Comparison of ENCODE assay signal across 9 cellular contexts in genomic region chr3:132730891-132731580, GRCh38. TPM values are rescaled to one million over a fixed set of nuclear protein-coding genes. Genes with fewer than 3 reads are reported as not detected.
DNase-seq lines count a peak whose midpoint lies in the region; ATAC-seq, FAIRE-seq and TF ChIP-seq lines count a peak whose summit lies in the region.
"Had no signal": no experiment of that assay in that cellular context is flagged by ENCODE, and none has a peak within 500 bp of the region (broad histone marks: within the 10 kb centered on the region; RNA-seq: fewer than 3 reads in every experiment).

No MANE protein-coding gene starts in this region.

- POLR2A ChIA-PET in K562 (lab: Yijun Ruan, JAX): interaction anchor here (0.7 to 0.9 kb wide), 2 partner anchors 12 to 310 kb away, joined by 3 to 4 read pairs; no protein-coding TSS in a partner anchor

- FAIRE-seq in H54 (lab: Jason Lieb, UNC) (peak; percentile 90), K562 (lab: Jason Lieb, UNC) (peak; percentile 72)
- FAIRE-seq: colon had no signal

- intact Hi-C loops in K562 (cut with micrococcal nuclease): loop anchor here (1.0 to 2.0 kb wide), 3 partner anchors 310 to 692 kb away; no protein-coding TSS in a partner anchor

- no peak overlapping the region for H3K4me3 ChIP-seq in K562

- no peaks in the 10 kb centered on the region for H3K79me2 ChIP-seq in K562 (ENCODE audit: control insufficient read depth, insufficient read depth, low read length)

- CTCF ChIA-PET in K562 (lab: Yijun Ruan, JAX; ENCODE audit: low intra/inter-chr PET ratio): interaction anchor here (0.6 to 2.5 kb wide), 5 partner anchors 641 to 936 kb away, joined by 3 to 10 read pairs (median 8); no protein-coding TSS in a partner anchor

- peak; percentile 54 to 71 (median 55); a peak in 5 of 6 replicates for TF ChIP-seq CTCF in K562 (IDR thresholded peaks at IDR 0.05 in 2 of 3, conservative IDR thresholded peaks at IDR 0.05 in 1 of 3; ENCODE audit: insufficient read depth in 2 of 3, low read depth in 1 of 3, low read length in 3 of 3)

- 0 out of 2 replicates have a peak overlapping the region, but pooled peaks have one; percentile 2 for H2AFZ ChIP-seq in K562 (ENCODE audit: low read depth, low read length)

- no peaks in the 10 kb centered on the region for H3K9me1 ChIP-seq in K562 (ENCODE audit: control insufficient read depth, insufficient read depth, low read length)

- peak; percentile 71 to 81 for TF ChIP-seq RAD21 in K562 (CRISPR knock-in tag; conservative IDR thresholded peaks at IDR 0.05 in 1 of 2, IDR thresholded peaks at IDR 0.05 in 1 of 2)

- H3K27ac ChIP-seq in K562 (ENCODE audit: extremely low read depth, low read depth, low read length): no peak overlapping the region

- in situ Hi-C loops in K562 (cut with MboI): loop anchor here (10.0 to 25.0 kb wide), 3 partner anchors 306 to 1081 kb away; partner anchors contain the start of genes SRPRB and TMEM108

- ATAC-seq in K562 (peak; percentile 87), left lobe of liver (peak; percentile 81), HG03025 (IDR thresholded peaks at IDR 0.05; ENCODE audit: low FRiP score, unreplicated experiment) (no peak), HG03039 (IDR thresholded peaks at IDR 0.05; ENCODE audit: unreplicated experiment) (no peak)

- H3K9ac ChIP-seq in K562 (ENCODE audit: insufficient read depth in 1 of 2, low read depth in 2 of 2, low read length in 2 of 2): no peak overlapping the region

- no peaks in the 10 kb centered on the region for H3K9me3 ChIP-seq in K562 (replicated peaks; ENCODE audit: control insufficient read depth, insufficient read depth, low read depth, low read length)

- WGBS in K562 (ENCODE audit: insufficient coverage, low coverage, missing lambda C conversion rate): 0% methylated on average over 2 of the region's 2 CpGs

- BruUV-seq in K562 (replicated peaks; lab: Mats Ljungman, UMichigan): no TSS peak

- no peak for TF ChIP-seq POLR2A in H54 (IDR thresholded peaks at IDR 0.05; ENCODE audit: low read depth, low read length)
- no peak for TF ChIP-seq POLR2A in K562 (conservative IDR thresholded peaks at IDR 0.05)

- no peaks in the 10 kb centered on the region for H3K4me1 ChIP-seq in K562 (replicated peaks in 1 of 2; ENCODE audit: control insufficient read depth in 2 of 2, insufficient read depth in 2 of 2, low read length in 2 of 2)

- DNase-seq in AML-193 (lab: John Stamatoyannopoulos, UW) (peak; percentile 37 to 39), H54 (ENCODE audit: insufficient read length, low spot score) (no peak), NCI-H345 treated with DMSO at 0.1 percent for 48 hours (lab: John Stamatoyannopoulos, UW; ENCODE audit: unreplicated experiment) (peak; percentile 2), K562 (ENCODE audit: extremely low read depth in 1 of 4, low spot score in 3 of 4) (peak in 2 of 4 experiments; percentile 22 to 49), left lobe of liver (ENCODE audit: low spot score) (no peak)
- DNase-seq in effector CD8-positive, alpha-beta T cell (lab: John Stamatoyannopoulos, UW): no peak

- no peaks in the 10 kb centered on the region for H3K36me3 ChIP-seq in K562 (ENCODE audit: control insufficient read depth, insufficient read depth, low read length)

- no peak overlapping the region for H3K4me2 ChIP-seq in K562 (ENCODE audit: insufficient read depth, low read length)

- TF ChIP-seq EP300 in K562 (IDR thresholded peaks at IDR 0.05; ENCODE audit: low read length): no peak

- no peaks in the 10 kb centered on the region for H3K27me3 ChIP-seq in K562 (ENCODE audit: control insufficient read depth in 2 of 2, insufficient read depth in 2 of 2, low read length in 2 of 2)

- H4K20me1 ChIP-seq in K562 (replicated peaks; ENCODE audit: control insufficient read depth, insufficient read depth, low read length): no peaks in the 10 kb centered on the region

TF ChIP-seq in K562, 482 proteins besides CTCF, POLR2A, EP300 and RAD21:
- TF ChIP-seq SMC3 (conservative IDR thresholded peaks at IDR 0.05; ENCODE audit: insufficient read depth, low read depth, low read length) (peak; percentile 43; the same call in 1 of the 2 replicates), DEAF1 (CRISPR knock-in tag; IDR thresholded peaks at IDR 0.05) (peak; percentile 69; the same call in 1 of the 2 replicates), ATF7 (IDR thresholded peaks at IDR 0.05) (no peak)

RNA-seq across cellular contexts. Expression of gene NPHP3, which starts 8.8 kb away (rescaled TPM):
- 20.1 and 59.2 TPM in 2 replicates for total RNA-seq in K562 (2011; cell fraction: chromatin; rRNA removed; ENCODE audit: low replicate concordance)
- 8.8 and 15.5 TPM in 2 replicates for total RNA-seq in K562 (2011; cell fraction: nucleolus; rRNA removed)
- total RNA-seq in K562 (2011; cell fraction: nucleoplasm; rRNA removed): 18.0 and 23.5 TPM in 2 replicates
- 3.5 and 8.2 TPM in 2 replicates for total RNA-seq in K562 (2014; rRNA removed)
- total RNA-seq in K562 (2014; rRNA removed; fragmentation: Illumina TruSeq; extraction: Trizol): 7.4 and 9.0 TPM in 2 replicates
- total RNA-seq in K562 (2015; rRNA removed; fragmentation: Illumina TruSeq; extraction: Trizol): 5.7 and 7.0 TPM in 2 replicates
- total RNA-seq in K562 (2021): 5.3 and 6.4 TPM in 2 replicates
- 13.2 and 13.5 TPM in 2 replicates for polyA plus RNA-seq in K562 (2011; rRNA removed)
- polyA plus RNA-seq in K562 (2011; cell fraction: cytosol; rRNA removed): 3.0 and 7.4 TPM in 2 replicates
- polyA plus RNA-seq in K562 (2011; cell fraction: nucleus; rRNA removed): 17.3 and 18.0 TPM in 2 replicates
- polyA plus RNA-seq in K562 (2012): 3.7 and 7.0 TPM in 2 replicates
- 5.8 and 6.0 TPM in 2 replicates for polyA plus RNA-seq in K562 (2014; fragmentation: Illumina TruSeq; extraction: Trizol)
- 1 to 10 TPM in 1 of 2 experiments, under 1 TPM in 1; 0.62 to 1.8 TPM for polyA plus RNA-seq in K562 (2014; fragmentation: Nextera tagmentation; extraction: Ambion mirVana)
- polyA plus RNA-seq in K562 (2014; rRNA removed): 7.6 and 9.6 TPM in 2 replicates
- polyA minus RNA-seq in K562 (2011; rRNA and poly(A)+ RNA removed): 15.3 and 17.7 TPM in 2 replicates
- polyA minus RNA-seq in K562 (2011; cell fraction: cytosol; rRNA and poly(A)+ RNA removed): 2.3 and 5.8 TPM in 2 replicates
- 13.2 and 18.3 TPM in 2 replicates for polyA minus RNA-seq in K562 (2011; cell fraction: nucleus; rRNA and poly(A)+ RNA removed)
- 10.1 TPM for total RNA-seq in left lobe of liver

Comparison
In these comparisons a context has a peak if more than half of its experiments do, and no peak if none do; other contexts are left out.
1. DNase-seq: peak in AML-193 (2 of 2) and NCI-H345 treated with DMSO at 0.1 percent for 48 hours (single experiment); none in H54 (single experiment), left lobe of liver (single experiment) and effector CD8-positive, alpha-beta T cell (single experiment).
2. ATAC-seq: peak in K562 (single experiment) and left lobe of liver (single experiment); none in HG03025 (single experiment) and HG03039 (single experiment).